ENCODE assay signal across 12 cellular contexts in the genomic region with DNA sequence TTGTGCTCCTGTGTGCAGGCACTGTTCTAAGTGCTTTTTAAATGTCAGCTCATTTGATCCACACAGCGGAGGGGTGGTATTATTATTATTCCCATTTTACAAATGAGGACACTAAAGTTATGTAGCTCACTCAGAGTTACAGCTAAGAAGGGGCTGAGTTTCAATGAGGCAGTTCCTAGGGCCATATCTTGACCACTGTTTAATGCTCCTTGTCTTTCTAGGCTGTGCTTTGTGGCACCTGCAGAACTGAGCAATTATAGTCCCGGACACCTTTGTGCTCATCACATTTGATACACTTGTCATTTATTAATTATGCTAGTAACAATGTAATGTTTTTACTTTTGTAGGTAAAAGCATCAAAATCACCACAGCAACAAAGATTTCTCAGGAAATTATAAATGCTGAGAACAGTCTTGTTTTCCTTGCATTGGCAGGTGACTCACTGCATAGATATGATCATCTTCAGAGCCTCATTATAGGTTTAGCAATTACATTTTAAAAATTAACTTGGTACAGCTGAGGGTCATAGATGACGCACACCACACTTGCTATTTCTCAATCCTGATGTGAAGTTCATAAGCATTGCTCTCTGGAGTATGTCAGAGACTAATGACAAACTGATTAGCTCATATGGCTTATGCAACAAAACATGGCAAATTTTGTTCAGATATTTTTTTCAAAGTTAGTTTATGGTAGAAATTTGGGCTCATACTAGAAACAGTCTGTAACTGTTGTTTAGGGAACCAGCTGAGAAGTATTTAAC.
A peak's percentile ranks its signal among the peaks of the same experiment; 100 is the strongest.
DNase-seq lines count a peak whose midpoint lies in the region; ATAC-seq and TF ChIP-seq lines count a peak whose summit lies in the region.
"Had no signal": no experiment of that assay in that cellular context is flagged by ENCODE, and none has a peak within 500 bp of the region (broad histone marks: within the 10 kb centered on the region; RNA-seq: fewer than 3 reads in every experiment).

No MANE protein-coding gene starts in this region.

- intact Hi-C loops in mucosa of descending colon (cut with DNase I, micrococcal nuclease): no loop called here

- no peak overlapping the region for H3K23ac ChIP-seq in mesendoderm (ENCODE audit: low read length)

- H2BK120ac ChIP-seq in mesendoderm (ENCODE audit: low read depth, low read length): no peak overlapping the region

- no peak overlapping the region for H3K56ac ChIP-seq in mesendoderm (ENCODE audit: low read length)

- H3K4me1 ChIP-seq in mucosa of descending colon (ENCODE audit: low read depth) (no peaks in the 10 kb centered on the region), mesendoderm (ENCODE audit: control insufficient read depth, low read depth, low read length) (no peaks in the 10 kb centered on the region)

- no peak overlapping the region for H3K4ac ChIP-seq in mesendoderm (ENCODE audit: low read depth, low read length)

- H3K4me3 ChIP-seq in mucosa of descending colon (no peak overlapping the region), mesendoderm (ENCODE audit: low read length) (no peak overlapping the region)

- ATAC-seq in mucosa of descending colon (peak; percentile 52), GM19035 (IDR thresholded peaks at IDR 0.05; ENCODE audit: unreplicated experiment) (no peak)

- no peak overlapping the region for H3K18ac ChIP-seq in mesendoderm (ENCODE audit: low read length)

- WGBS in mesendoderm (ENCODE audit: extremely low coverage, insufficient coverage, low lambda C conversion rate): no CpG with 5 or more reads among the region's 3 CpGs

- no peaks in the 10 kb centered on the region for H3K36me3 ChIP-seq in mucosa of descending colon (ENCODE audit: low read depth)
- no peaks in the 10 kb centered on the region for H3K36me3 ChIP-seq in mesendoderm (ENCODE audit: control insufficient read depth, insufficient read depth, low read length)
- H3K36me3 ChIP-seq: neutrophil had no signal

- DNase-seq in Caki2 (ENCODE audit: low read depth): peak; percentile 93
- peak; percentile 77 for DNase-seq in NCI-H460 (ENCODE audit: extremely low read depth, low read depth)
- DNase-seq in dermis blood vessel endothelial cell: peak; percentile 88
- no peak for DNase-seq in mucosa of descending colon
- no peak for DNase-seq in mesendoderm
- no peak for DNase-seq in pons (ENCODE audit: low spot score)
- no peak for DNase-seq in NCI-H146 (lab: John Stamatoyannopoulos, UW)
- DNase-seq: GDM1, NCI-H2029, T-helper 1 cell had no signal

- no peak overlapping the region for H3K4me2 ChIP-seq in mesendoderm (ENCODE audit: low read length)

- in situ Hi-C loops in Caki2 (cut with HindIII; ENCODE audit: low pct_unique_long_range_greater_than_20kb, low sequenced_read_pairs): no loop called here

- no peak overlapping the region for H2BK15ac ChIP-seq in mesendoderm (replicated peaks; ENCODE audit: low read depth)

- H3K79me1 ChIP-seq in mesendoderm (ENCODE audit: low read length): no peaks in the 10 kb centered on the region

- no peak for TF ChIP-seq CTCF in mucosa of descending colon (IDR thresholded peaks at IDR 0.05)

- H3K9ac ChIP-seq in mesendoderm (ENCODE audit: low read length): no peak overlapping the region

- H2BK5ac ChIP-seq in mesendoderm (ENCODE audit: low read length): no peak overlapping the region

- no peaks in the 10 kb centered on the region for H3K9me3 ChIP-seq in mucosa of descending colon
- H3K9me3 ChIP-seq: neutrophil had no signal

- H3K79me2 ChIP-seq in mesendoderm (ENCODE audit: control insufficient read depth, insufficient read depth, low read length): no peaks in the 10 kb centered on the region

- no peaks in the 10 kb centered on the region for H3K27me3 ChIP-seq in mesendoderm (ENCODE audit: insufficient read depth, low read length, poor library complexity)
- H3K27me3 ChIP-seq: neutrophil had no signal

- no peak overlapping the region for H4K8ac ChIP-seq in mesendoderm (ENCODE audit: low read depth, low read length)

- H2AK5ac ChIP-seq in mesendoderm (ENCODE audit: low read length): no peak overlapping the region

- no peak overlapping the region for H3K27ac ChIP-seq in mesendoderm (ENCODE audit: low read depth, low read length)
- H3K27ac ChIP-seq: neutrophil had no signal

- H4K5ac ChIP-seq in mesendoderm (ENCODE audit: low read length): no peak overlapping the region

Comparison
In these comparisons a context has a peak if more than half of its experiments do, and no peak if none do; other contexts are left out.
1. DNase-seq: peak in Caki2 (single experiment), NCI-H460 (single experiment) and dermis blood vessel endothelial cell (single experiment); none in mucosa of descending colon (0 of 3), mesendoderm (single experiment), pons (single experiment) and NCI-H146 (single experiment).